9 cellular contexts compared by ENCODE assay signal in genomic region chr4:157221895-157222763, GRCh38. TPM values are rescaled to one million over a fixed set of nuclear protein-coding genes. Genes with fewer than 3 reads are reported as not detected.
DNase-seq lines count a peak whose midpoint lies in the region; ATAC-seq and TF ChIP-seq lines count a peak whose summit lies in the region.
"Had no signal": no experiment of that assay in that cellular context is flagged by ENCODE, and none has a peak within 500 bp of the region (broad histone marks: within the 10 kb centered on the region; RNA-seq: fewer than 3 reads in every experiment).

No MANE protein-coding gene starts in this region.

- intact Hi-C loops in stomach (cut with DNase I; ENCODE audit: low total_unique reads): no loop called here

- no peaks in the 10 kb centered on the region for H3K36me3 ChIP-seq in stomach

- no peak overlapping the region for H3K27ac Mint-ChIP-seq in effector memory CD8-positive, alpha-beta T cell
- H3K27ac Mint-ChIP-seq: activated naive CD4-positive, alpha-beta T cell treated with anti-CD3 and anti-CD28 coated beads, Interleukin-2, amount 50 U/mL, for 24 hours had no signal

- H3K27ac ChIP-seq in stomach: peak overlapping the region; percentile 30 to 73 (median 55)

- H3K36me3 Mint-ChIP-seq in effector memory CD8-positive, alpha-beta T cell (ENCODE audit: insufficient read depth): no peaks in the 10 kb centered on the region
- H3K36me3 Mint-ChIP-seq: activated naive CD4-positive, alpha-beta T cell treated with anti-CD3 and anti-CD28 coated beads, Interleukin-2, amount 50 U/mL, for 24 hours had no signal

- WGBS in stomach, 5 donors: 3 to 8% (median 3%) methylated on average over 35 to 58 of the region's 58 CpGs

- TF ChIP-seq CTCF in WI38 (IDR thresholded peaks at IDR 0.05; ENCODE audit: low read depth, low read length) (no peak), stomach (IDR thresholded peaks at IDR 0.05) (no peak)

- no peak overlapping the region for H3K4me3 Mint-ChIP-seq in effector memory CD8-positive, alpha-beta T cell
- H3K4me3 Mint-ChIP-seq: activated naive CD4-positive, alpha-beta T cell treated with anti-CD3 and anti-CD28 coated beads, Interleukin-2, amount 50 U/mL, for 24 hours had no signal

- no peaks in the 10 kb centered on the region for H3K9me3 ChIP-seq in stomach

- ATAC-seq in effector memory CD8-positive, alpha-beta T cell (replicated peaks): no peak

- H3K9me3 Mint-ChIP-seq in effector memory CD8-positive, alpha-beta T cell: peaks cover 11 to 23% of the 10 kb centered on the region in 2 donors
- H3K9me3 Mint-ChIP-seq: activated naive CD4-positive, alpha-beta T cell treated with anti-CD3 and anti-CD28 coated beads, Interleukin-2, amount 50 U/mL, for 24 hours had no signal

- H3K27me3 Mint-ChIP-seq in effector memory CD8-positive, alpha-beta T cell: peaks cover 0 to 26% of the 10 kb centered on the region in 2 donors

- no peaks in the 10 kb centered on the region for H3K4me1 Mint-ChIP-seq in effector memory CD8-positive, alpha-beta T cell (ENCODE audit: low read depth in 2 of 2)

- peaks cover 7 to 32% (median 31%) of the 10 kb centered on the region in 4 donors for H3K4me1 ChIP-seq in stomach

- DNase-seq in NCI-H1092 (lab: John Stamatoyannopoulos, UW) (peak; percentile 18), stomach (no peak), erythroblast (lab: John Stamatoyannopoulos, UW) (no peak), NK-92 (lab: John Stamatoyannopoulos, UW; ENCODE audit: unreplicated experiment) (no peak), SIG-M5 (lab: John Stamatoyannopoulos, UW) (no peak)
- no peak for DNase-seq in effector memory CD8-positive, alpha-beta T cell

- TF ChIP-seq EP300 in stomach (IDR thresholded peaks at IDR 0.05): no peak

- TF ChIP-seq POLR2A in stomach (IDR thresholded peaks at IDR 0.05) (no peak), erythroblast (IDR thresholded peaks at IDR 0.05; ENCODE audit: low read length) (no peak)

- peak overlapping the region; percentile 41 for H3K4me3 ChIP-seq in WI38 (ENCODE audit: low read depth, low read length)
- H3K4me3 ChIP-seq in iPS-11a (ENCODE audit: low read depth, low read length): peak overlapping the region; percentile 72
- H3K4me3 ChIP-seq in stomach: peak overlapping the region; percentile 41 to 57 (median 50)

- peaks cover 0 to 53% (median 39%) of the 10 kb centered on the region in 3 donors for H3K27me3 ChIP-seq in stomach

RNA-seq across cellular contexts. Expression of gene GRIA2, which starts 1.6 kb away (rescaled TPM):
- total RNA-seq in stomach: 10 to 100 TPM in 1 of 5 donors, 1 to 10 TPM in 1, under 1 TPM in 1, not detected in 2; 0.43 to 15.2 (median 1.8) TPM
- polyA plus RNA-seq in stomach: under 1 TPM in 2 of 3 donors, not detected in 1; 0.06 to 0.18 TPM
